ENCODE assay signal across 7 cellular contexts in genomic region chr5:176365663-176366574, GRCh38. TPM values are rescaled to one million over a fixed set of nuclear protein-coding genes. Genes with fewer than 3 reads are reported as not detected.
DNase-seq lines count a peak whose midpoint lies in the region; ATAC-seq and TF ChIP-seq lines count a peak whose summit lies in the region.

No MANE protein-coding gene starts in this region.

- H3K27me3 ChIP-seq in foreskin keratinocyte (no peaks in the 10 kb centered on the region), neuron (ENCODE audit: insufficient read depth, low read length) (no peaks in the 10 kb centered on the region)

- H3K4me3 ChIP-seq in neuron (ENCODE audit: low read length): peak overlapping the region; percentile 93

- no peaks in the 10 kb centered on the region for H3K9me3 ChIP-seq in neuron (ENCODE audit: low read length)

- H3K36me3 ChIP-seq in neuron (ENCODE audit: insufficient read depth, low read length): peaks cover 19% of the 10 kb centered on the region

- no peaks in the 10 kb centered on the region for H3K27me3 Mint-ChIP-seq in activated T-helper 17 cell treated with anti-CD3 and anti-CD28 coated beads, Interleukin-2, amount 50 U/mL, for 72 hours

- H3K9me3 Mint-ChIP-seq in activated T-helper 17 cell treated with anti-CD3 and anti-CD28 coated beads, Interleukin-2, amount 50 U/mL, for 72 hours: no peaks in the 10 kb centered on the region

- DNase-seq in foreskin keratinocyte (peak; percentile 18 to 29), UCSD-AML1 (lab: John Stamatoyannopoulos, UW; ENCODE audit: unreplicated experiment) (no peak)

- H3K27ac Mint-ChIP-seq in activated T-helper 17 cell treated with anti-CD3 and anti-CD28 coated beads, Interleukin-2, amount 50 U/mL, for 72 hours: peak overlapping the region; percentile 63

- H3K27ac ChIP-seq in foreskin keratinocyte: no peak overlapping the region

- ATAC-seq in GM18511 (IDR thresholded peaks at IDR 0.05; ENCODE audit: unreplicated experiment) (peak; percentile 22), HG03521 (IDR thresholded peaks at IDR 0.05; ENCODE audit: unreplicated experiment) (peak; percentile 8), foreskin keratinocyte (peak; percentile 8), GM21381 (IDR thresholded peaks at IDR 0.05; ENCODE audit: unreplicated experiment) (no peak)
- ATAC-seq in activated T-helper 17 cell treated with anti-CD3 and anti-CD28 coated beads, Interleukin-2, amount 50 U/mL, for 72 hours (replicated peaks): peak; percentile 28

- H2AFZ ChIP-seq in neuron (ENCODE audit: low read depth, low read length): peak overlapping the region; percentile 97

- no peaks in the 10 kb centered on the region for H3K4me1 ChIP-seq in foreskin keratinocyte
- H3K4me1 ChIP-seq in neuron (ENCODE audit: insufficient read depth, low read length): no peaks in the 10 kb centered on the region

- peak overlapping the region; percentile 72 for H3K4me3 Mint-ChIP-seq in activated T-helper 17 cell treated with anti-CD3 and anti-CD28 coated beads, Interleukin-2, amount 50 U/mL, for 72 hours

- H3K36me3 Mint-ChIP-seq in activated T-helper 17 cell treated with anti-CD3 and anti-CD28 coated beads, Interleukin-2, amount 50 U/mL, for 72 hours (ENCODE audit: low read depth): peaks cover 40% of the 10 kb centered on the region

- H3K4me1 Mint-ChIP-seq in activated T-helper 17 cell treated with anti-CD3 and anti-CD28 coated beads, Interleukin-2, amount 50 U/mL, for 72 hours: peaks cover 9% of the 10 kb centered on the region

- no peak for TF ChIP-seq CTCF in foreskin keratinocyte (conservative IDR thresholded peaks at IDR 0.05)

RNA-seq across cellular contexts. Expression of gene ARL10, which starts 0.6 kb away (rescaled TPM):
- total RNA-seq in activated T-helper 17 cell treated with anti-CD3 and anti-CD28 coated beads, Interleukin-2, amount 50 U/mL, for 72 hours: 10 to 100 TPM in 1 of 2 donors, 1 to 10 TPM in 1; 8.7 to 17.3 TPM
- 4.2 and 5.2 TPM in 2 replicates for total RNA-seq in foreskin keratinocyte
- 1.4 and 1.5 TPM in 2 replicates for polyA plus RNA-seq in foreskin keratinocyte

RNA-seq across cellular contexts. Expression of gene KIAA1191, which starts 4.4 kb away (rescaled TPM):
- total RNA-seq in activated T-helper 17 cell treated with anti-CD3 and anti-CD28 coated beads, Interleukin-2, amount 50 U/mL, for 72 hours: 10 to 100 TPM; 54.2 to 78.0 TPM
- total RNA-seq in foreskin keratinocyte: 87.1 and 87.5 TPM in 2 replicates
- 54.2 and 60.1 TPM in 2 replicates for polyA plus RNA-seq in foreskin keratinocyte

RNA-seq across cellular contexts. Expression of gene NOP16, which starts 22.5 kb away (rescaled TPM):
- 10 to 100 TPM; 37.6 to 99.0 TPM for total RNA-seq in activated T-helper 17 cell treated with anti-CD3 and anti-CD28 coated beads, Interleukin-2, amount 50 U/mL, for 72 hours
- 82.1 and 91.0 TPM in 2 replicates for total RNA-seq in foreskin keratinocyte
- 108 and 120 TPM in 2 replicates for polyA plus RNA-seq in foreskin keratinocyte

RNA-seq across cellular contexts. Expression of gene HIGD2A, which starts 22.6 kb away (rescaled TPM):
- 100 to 1,000 TPM; 114 to 120 TPM for total RNA-seq in activated T-helper 17 cell treated with anti-CD3 and anti-CD28 coated beads, Interleukin-2, amount 50 U/mL, for 72 hours
- 80.1 and 95.8 TPM in 2 replicates for total RNA-seq in foreskin keratinocyte
- polyA plus RNA-seq in foreskin keratinocyte: 172 and 175 TPM in 2 replicates

RNA-seq across cellular contexts. Expression of gene CLTB, which starts 50.4 kb away (rescaled TPM):
- total RNA-seq in activated T-helper 17 cell treated with anti-CD3 and anti-CD28 coated beads, Interleukin-2, amount 50 U/mL, for 72 hours: 10 to 100 TPM; 22.9 to 56.9 TPM
- total RNA-seq in foreskin keratinocyte: 451 and 458 TPM in 2 replicates
- polyA plus RNA-seq in foreskin keratinocyte: 612 and 644 TPM in 2 replicates
